In genomic region chr16:72024862-72025382, GRCh38 we compare ENCODE assay signal across 21 cellular contexts. TPM values are rescaled to one million over a fixed set of nuclear protein-coding genes. Genes with fewer than 3 reads are reported as not detected.
DNase-seq lines count a peak whose midpoint lies in the region; ATAC-seq, FAIRE-seq and TF ChIP-seq lines count a peak whose summit lies in the region.
"Had no signal": no experiment of that assay in that cellular context is flagged by ENCODE, and none has a peak within 500 bp of the region (broad histone marks: within the 10 kb centered on the region; RNA-seq: fewer than 3 reads in every experiment).

No MANE protein-coding gene starts in this region.

- H3K79me2 ChIP-seq in GM23338 (replicated peaks; ENCODE audit: insufficient read depth) (no peaks in the 10 kb centered on the region), HepG2 (ENCODE audit: insufficient read depth, low read length) (no peaks in the 10 kb centered on the region)

- H3K4me3 ChIP-seq in GM23338: no peak overlapping the region
- no peak overlapping the region for H3K4me3 ChIP-seq in HepG2 (replicated peaks in 1 of 3; ENCODE audit: insufficient read depth in 1 of 3, low read depth in 2 of 3, low read length in 3 of 3)

- no peak overlapping the region for H3K4me2 ChIP-seq in GM23338
- H3K4me2 ChIP-seq in HepG2 (ENCODE audit: low read depth, low read length): peak overlapping the region; percentile 31
- H3K4me2 ChIP-seq: KMS-11 had no signal

- CTCF ChIA-PET in activated CD4-positive, alpha-beta memory T cell treated with anti-CD3 and anti-CD28 coated beads, Interleukin-2, amount 10 ng/mL, durations not matched to agents 7 days and 5 days (lab: Charles Lee): no interaction called here
- CTCF ChIA-PET in HepG2 (lab: Yijun Ruan, JAX; ENCODE audit: low intra/inter-chr PET ratio, low total read pairs): no interaction called here

- peak in 1 of 2 experiments; percentile 12; a peak in 1 of 4 replicates for TF ChIP-seq EP300 in HepG2 (IDR thresholded peaks at IDR 0.05; ENCODE audit: low read depth in 2 of 2, low read length in 2 of 2)
- no peak for TF ChIP-seq EP300 in HepG2 (CRISPR knock-in tag; IDR thresholded peaks at IDR 0.05; ENCODE audit: borderline replicate concordance)

- H3K4me1 Mint-ChIP-seq in activated CD4-positive, alpha-beta T cell treated with anti-CD3 and anti-CD28 coated beads, Interleukin-2, amount 10 ng/mL, durations not matched to agents 24 days and 14 days: no peaks in the 10 kb centered on the region
- no peaks in the 10 kb centered on the region for H3K4me1 Mint-ChIP-seq in GM23338
- H3K4me1 Mint-ChIP-seq in activated CD4-positive, alpha-beta memory T cell treated with anti-CD3 and anti-CD28 coated beads, Interleukin-2, amount 10 ng/mL, durations not matched to agents 7 days and 5 days: no peaks in the 10 kb centered on the region
- H3K4me1 Mint-ChIP-seq: CD4-positive, alpha-beta memory T cell; H9 had no signal

- TF ChIP-seq CTCF in GM23338 (conservative IDR thresholded peaks at IDR 0.05; ENCODE audit: low read depth in 2 of 2): no peak
- no peak for TF ChIP-seq CTCF in HepG2 (CRISPR knock-in tag; IDR thresholded peaks at IDR 0.05)

- ATAC-seq in GM23338 (no peak), HepG2 (peak; percentile 35), HG03354 (IDR thresholded peaks at IDR 0.05; ENCODE audit: poor library complexity, severe bottlenecking, unreplicated experiment) (no peak)
- ATAC-seq: Panc1, Right ventricle myocardium inferior had no signal

- H3K27me3 ChIP-seq in GM23338 (ENCODE audit: insufficient read depth) (no peaks in the 10 kb centered on the region), HepG2 (ENCODE audit: control insufficient read depth in 1 of 2, insufficient read depth in 2 of 2, low read length in 2 of 2) (no peaks in the 10 kb centered on the region)
- H3K27me3 ChIP-seq: BE2C had no signal

- H2AFZ ChIP-seq in GM23338 (no peak overlapping the region), HepG2 (ENCODE audit: low read length) (no peak overlapping the region)

- no peaks in the 10 kb centered on the region; the same call in 1 of the 2 replicates for H3K9me2 ChIP-seq in GM23338 (ENCODE audit: insufficient read depth)

- no peaks in the 10 kb centered on the region for H3K9me3 Mint-ChIP-seq in activated CD4-positive, alpha-beta T cell treated with anti-CD3 and anti-CD28 coated beads, Interleukin-2, amount 10 ng/mL, durations not matched to agents 24 days and 14 days
- no peaks in the 10 kb centered on the region for H3K9me3 Mint-ChIP-seq in GM23338
- no peaks in the 10 kb centered on the region for H3K9me3 Mint-ChIP-seq in activated CD4-positive, alpha-beta memory T cell treated with anti-CD3 and anti-CD28 coated beads, Interleukin-2, amount 10 ng/mL, durations not matched to agents 7 days and 5 days
- H3K9me3 Mint-ChIP-seq: CD4-positive, alpha-beta memory T cell; H9 had no signal

- no peak overlapping the region for H3K27ac ChIP-seq in GM23338 (ENCODE audit: low read depth)
- H3K27ac ChIP-seq in HepG2 (ENCODE audit: extremely low read length, insufficient read depth, low read length): peak overlapping the region; percentile 2
- H3K27ac ChIP-seq: 22Rv1, KMS-11 had no signal

- H4K20me1 ChIP-seq in GM23338 (replicated peaks; ENCODE audit: insufficient read depth): no peaks in the 10 kb centered on the region
- no peaks in the 10 kb centered on the region for H4K20me1 ChIP-seq in HepG2 (ENCODE audit: insufficient read depth, low read length)

- H3K4me3 Mint-ChIP-seq in activated CD4-positive, alpha-beta T cell treated with anti-CD3 and anti-CD28 coated beads, Interleukin-2, amount 10 ng/mL, durations not matched to agents 24 days and 14 days: no peak overlapping the region
- no peak overlapping the region for H3K4me3 Mint-ChIP-seq in GM23338
- H3K4me3 Mint-ChIP-seq in activated CD4-positive, alpha-beta memory T cell treated with anti-CD3 and anti-CD28 coated beads, Interleukin-2, amount 10 ng/mL, durations not matched to agents 7 days and 5 days: no peak overlapping the region
- H3K4me3 Mint-ChIP-seq: CD4-positive, alpha-beta memory T cell; H9 had no signal

- WGBS in HepG2 (ENCODE audit: low lambda C conversion rate): 54% methylated on average over 6 of the region's 6 CpGs

- no TSS peak for BruUV-seq in HepG2 (replicated peaks; lab: Mats Ljungman, UMichigan)

- no peak overlapping the region for H3K9ac ChIP-seq in HepG2 (ENCODE audit: insufficient read depth, low read depth, low read length)
- H3K9ac ChIP-seq: KMS-11 had no signal

- H3K4me1 ChIP-seq in GM23338 (ENCODE audit: insufficient read depth) (no peaks in the 10 kb centered on the region), HepG2 (ENCODE audit: insufficient read depth, low read length) (peaks cover 62% of the 10 kb centered on the region)
- H3K4me1 ChIP-seq: BE2C had no signal

- no peaks in the 10 kb centered on the region for H3K27me3 Mint-ChIP-seq in activated CD4-positive, alpha-beta T cell treated with anti-CD3 and anti-CD28 coated beads, Interleukin-2, amount 10 ng/mL, durations not matched to agents 24 days and 14 days
- H3K27me3 Mint-ChIP-seq in GM23338 (ENCODE audit: insufficient read depth, low read depth, poor library complexity): peaks cover 4% of the 10 kb centered on the region
- no peaks in the 10 kb centered on the region for H3K27me3 Mint-ChIP-seq in activated CD4-positive, alpha-beta memory T cell treated with anti-CD3 and anti-CD28 coated beads, Interleukin-2, amount 10 ng/mL, durations not matched to agents 7 days and 5 days
- H3K27me3 Mint-ChIP-seq: CD4-positive, alpha-beta memory T cell had no signal

- H3K36me3 ChIP-seq in GM23338 (ENCODE audit: insufficient read depth) (peaks cover 12% of the 10 kb centered on the region), HepG2 (replicated peaks in 1 of 2; ENCODE audit: control insufficient read depth in 1 of 2, insufficient read depth in 2 of 2, low read length in 2 of 2) (peaks cover 13 to 15% of the 10 kb centered on the region in 2 experiments; a peak in 3 of 5 replicates)

- in situ Hi-C loops in HepG2 (cut with HindIII; ENCODE audit: extremely low pct_ligation_motif_present, low pct_unique_long_range_greater_than_20kb): no loop called here

- DNase-seq in activated CD4-positive, alpha-beta T cell treated with anti-CD3 and anti-CD28 coated beads, Interleukin-2, amount 10 ng/mL, durations not matched to agents 24 days and 14 days: no peak
- no peak for DNase-seq in activated CD4-positive, alpha-beta T cell treated with anti-CD3 and anti-CD28 coated beads, Interleukin-2, amount 50 U/mL, for 4 hours
- DNase-seq in GM23338 (ENCODE audit: low spot score) (no peak), HepG2 (ENCODE audit: low spot score) (peak; percentile 37), mesenteric fat pad (ENCODE audit: low spot score) (no peak)
- DNase-seq in activated CD4-positive, alpha-beta memory T cell treated with anti-CD3 and anti-CD28 coated beads, Interleukin-2, amount 10 ng/mL, durations not matched to agents 7 days and 5 days: no peak
- DNase-seq in NK-92 treated with Interleukin-12 subunit alpha and Interleukin-12 subunit beta, amount 100 ng/mL, for 24 hours (lab: John Stamatoyannopoulos, UW): no peak
- DNase-seq: BE2C; CD4-positive, alpha-beta memory T cell; DMS79; H9; NCI-H1048; NCI-H510A treated with DMSO at 0.1 percent for 48 hours; NCI-H82 had no signal

- H3K36me3 Mint-ChIP-seq in activated CD4-positive, alpha-beta T cell treated with anti-CD3 and anti-CD28 coated beads, Interleukin-2, amount 10 ng/mL, durations not matched to agents 24 days and 14 days (ENCODE audit: low read depth): peaks cover 32% of the 10 kb centered on the region
- peaks cover 36% of the 10 kb centered on the region for H3K36me3 Mint-ChIP-seq in GM23338 (ENCODE audit: low read depth)
- H3K36me3 Mint-ChIP-seq in activated CD4-positive, alpha-beta memory T cell treated with anti-CD3 and anti-CD28 coated beads, Interleukin-2, amount 10 ng/mL, durations not matched to agents 7 days and 5 days (ENCODE audit: low read depth): peaks cover 26% of the 10 kb centered on the region

- peak overlapping the region; percentile 7 for H3K27ac Mint-ChIP-seq in activated CD4-positive, alpha-beta T cell treated with anti-CD3 and anti-CD28 coated beads, Interleukin-2, amount 10 ng/mL, durations not matched to agents 24 days and 14 days
- peak overlapping the region; percentile 27; the same call in 1 of the 2 replicates for H3K27ac Mint-ChIP-seq in GM23338
- peak overlapping the region; percentile 27 for H3K27ac Mint-ChIP-seq in activated CD4-positive, alpha-beta memory T cell treated with anti-CD3 and anti-CD28 coated beads, Interleukin-2, amount 10 ng/mL, durations not matched to agents 7 days and 5 days

- intact Hi-C loops in activated CD4-positive, alpha-beta T cell treated with anti-CD3 and anti-CD28 coated beads, Interleukin-2, amount 10 ng/mL, durations not matched to agents 24 days and 14 days (cut with micrococcal nuclease): no loop called here
- intact Hi-C loops in HepG2 (cut with micrococcal nuclease; ENCODE audit: unreplicated experiment): no loop called here

- TF ChIP-seq POLR2A in HepG2 (IDR thresholded peaks at IDR 0.05; ENCODE audit: insufficient read depth in 1 of 2, low read depth in 2 of 2, low read length in 2 of 2): no peak

- no peak for TF ChIP-seq RAD21 in HepG2 (CRISPR knock-in tag; IDR thresholded peaks at IDR 0.05)

- FAIRE-seq in HepG2 (lab: Jason Lieb, UNC): peak; percentile 34
- FAIRE-seq: D721Med had no signal

- POLR2A ChIA-PET in activated CD4-positive, alpha-beta memory T cell treated with anti-CD3 and anti-CD28 coated beads, Interleukin-2, amount 10 ng/mL, durations not matched to agents 7 days and 5 days (lab: Charles Lee): no interaction called here
- POLR2A ChIA-PET in HepG2 (lab: Yijun Ruan, JAX): interaction anchor here (0.7 kb wide), 1 partner anchor 38 kb away, joined by 3 read pairs; the partner anchor contains the start of gene HPR

- no peaks in the 10 kb centered on the region for H3K9me3 ChIP-seq in HepG2 (ENCODE audit: low read length)
- H3K9me3 ChIP-seq: BE2C had no signal

- H3F3A ChIP-seq in GM23338 (replicated peaks; ENCODE audit: low read depth): no peaks in the 10 kb centered on the region

RNA-seq across cellular contexts. Expression of gene DHODH, which starts 16.4 kb away (rescaled TPM):
- 31.8 and 33.7 TPM in 2 replicates for total RNA-seq in activated CD4-positive, alpha-beta T cell treated with anti-CD3 and anti-CD28 coated beads, Interleukin-2, amount 10 ng/mL, durations not matched to agents 24 days and 14 days
- total RNA-seq in GM23338 (2014; rRNA removed; shearing (Covaris generic)): 11.7 and 15.1 TPM in 2 replicates
- polyA plus RNA-seq in GM23338 (2016; fragmentation: Nextera tagmentation; extraction: Ambion mirVana): 9.5 and 10.7 TPM in 2 replicates
- 1 to 10 TPM; 6.9 to 7.6 TPM for total RNA-seq in activated CD4-positive, alpha-beta memory T cell treated with anti-CD3 and anti-CD28 coated beads, Interleukin-2, amount 10 ng/mL, durations not matched to agents 7 days and 5 days
- total RNA-seq in HepG2 (2016; rRNA removed; fragmentation: Illumina TruSeq; extraction: Trizol): 12.7 and 16.4 TPM in 2 replicates
- total RNA-seq in HepG2 (2016; cell fraction: cytosol; rRNA removed; fragmentation: Illumina TruSeq; extraction: Trizol; ENCODE audit: low read depth): 2.8 and 3.5 TPM in 2 replicates
- total RNA-seq in HepG2 (2016; cell fraction: insoluble cytoplasmic fraction; rRNA removed; fragmentation: Illumina TruSeq; extraction: Trizol): 7.2 and 17.7 TPM in 2 replicates
- total RNA-seq in HepG2 (2016; cell fraction: membrane; rRNA removed; fragmentation: Illumina TruSeq; extraction: Trizol): 6.4 and 6.5 TPM in 2 replicates
- 15.5 and 21.3 TPM in 2 replicates for total RNA-seq in HepG2 (2016; cell fraction: nucleus; rRNA removed; fragmentation: Illumina TruSeq; extraction: Trizol)
- 9.7 and 10.7 TPM in 2 replicates for polyA plus RNA-seq in HepG2 (2011; rRNA removed)
- polyA plus RNA-seq in HepG2 (2011; cell fraction: cytosol; rRNA removed): 9.2 and 11.3 TPM in 2 replicates
- 9.2 and 9.3 TPM in 2 replicates for polyA plus RNA-seq in HepG2 (2011; cell fraction: nucleus; rRNA removed)
- polyA plus RNA-seq in HepG2 (2012): 8.3 and 11.2 TPM in 2 replicates
- polyA plus RNA-seq in HepG2 (2016; cell fraction: cytosol; fragmentation: Illumina TruSeq; extraction: Trizol; ENCODE audit: low read depth): 3.0 and 3.1 TPM in 2 replicates
- polyA plus RNA-seq in HepG2 (2016; cell fraction: insoluble cytoplasmic fraction; fragmentation: Illumina TruSeq; extraction: Trizol; ENCODE audit: low read depth): 8.7 and 9.3 TPM in 2 replicates
- 3.3 and 4.6 TPM in 2 replicates for polyA plus RNA-seq in HepG2 (2016; cell fraction: membrane; fragmentation: Illumina TruSeq; extraction: Trizol; ENCODE audit: low read depth)
- polyA plus RNA-seq in HepG2 (2016; cell fraction: nucleus; fragmentation: Illumina TruSeq; extraction: Trizol; ENCODE audit: insufficient read depth, low read depth): 19.3 and 27.3 TPM in 2 replicates
- polyA minus RNA-seq in HepG2 (2011; rRNA and poly(A)+ RNA removed; ENCODE audit: low replicate concordance): 7.9 and 10.5 TPM in 2 replicates
- polyA minus RNA-seq in HepG2 (2011; cell fraction: cytosol; rRNA and poly(A)+ RNA removed): 4.6 and 5.8 TPM in 2 replicates
- 8.2 and 11.4 TPM in 2 replicates for polyA minus RNA-seq in HepG2 (2011; cell fraction: nucleus; rRNA and poly(A)+ RNA removed)
- total RNA-seq in mesenteric fat pad: 8.4 TPM

RNA-seq across cellular contexts. Expression of gene PKD1L3, which starts 24.7 kb away (rescaled TPM):
- total RNA-seq in activated CD4-positive, alpha-beta T cell treated with anti-CD3 and anti-CD28 coated beads, Interleukin-2, amount 10 ng/mL, durations not matched to agents 24 days and 14 days: not detected in 2 replicates
- total RNA-seq in GM23338 (2014; rRNA removed; shearing (Covaris generic)): not detected in 2 replicates
- polyA plus RNA-seq in GM23338 (2016; fragmentation: Nextera tagmentation; extraction: Ambion mirVana): not detected in 2 replicates
- total RNA-seq in activated CD4-positive, alpha-beta memory T cell treated with anti-CD3 and anti-CD28 coated beads, Interleukin-2, amount 10 ng/mL, durations not matched to agents 7 days and 5 days: under 1 TPM in 1 of 2 experiments, not detected in 1; 0.08 TPM
- total RNA-seq in HepG2 (2016; rRNA removed; fragmentation: Illumina TruSeq; extraction: Trizol): 0.02 TPM in 1 of 2 replicates, not detected in the other
- not detected in 2 replicates for total RNA-seq in HepG2 (2016; cell fraction: cytosol; rRNA removed; fragmentation: Illumina TruSeq; extraction: Trizol; ENCODE audit: low read depth)
- 0.02 TPM in 1 of 2 replicates, not detected in the other for total RNA-seq in HepG2 (2016; cell fraction: insoluble cytoplasmic fraction; rRNA removed; fragmentation: Illumina TruSeq; extraction: Trizol)
- total RNA-seq in HepG2 (2016; cell fraction: membrane; rRNA removed; fragmentation: Illumina TruSeq; extraction: Trizol): 0.03 TPM in 1 of 2 replicates, not detected in the other
- 0.06 TPM in 1 of 2 replicates, not detected in the other for total RNA-seq in HepG2 (2016; cell fraction: nucleus; rRNA removed; fragmentation: Illumina TruSeq; extraction: Trizol)
- polyA plus RNA-seq in HepG2 (2011; rRNA removed): 0.01 TPM in 1 of 2 replicates, not detected in the other
- polyA plus RNA-seq in HepG2 (2011; cell fraction: cytosol; rRNA removed): 0.01 TPM in 1 of 2 replicates, not detected in the other
- not detected in 2 replicates for polyA plus RNA-seq in HepG2 (2011; cell fraction: nucleus; rRNA removed)
- 0.03 TPM in 2 replicates for polyA plus RNA-seq in HepG2 (2012)
- not detected in 2 replicates for polyA plus RNA-seq in HepG2 (2016; cell fraction: cytosol; fragmentation: Illumina TruSeq; extraction: Trizol; ENCODE audit: low read depth)
- polyA plus RNA-seq in HepG2 (2016; cell fraction: insoluble cytoplasmic fraction; fragmentation: Illumina TruSeq; extraction: Trizol; ENCODE audit: low read depth): not detected in 2 replicates
- not detected in 2 replicates for polyA plus RNA-seq in HepG2 (2016; cell fraction: membrane; fragmentation: Illumina TruSeq; extraction: Trizol; ENCODE audit: low read depth)
- not detected in 2 replicates for polyA plus RNA-seq in HepG2 (2016; cell fraction: nucleus; fragmentation: Illumina TruSeq; extraction: Trizol; ENCODE audit: insufficient read depth, low read depth)
- polyA minus RNA-seq in HepG2 (2011; rRNA and poly(A)+ RNA removed; ENCODE audit: low replicate concordance): not detected in 2 replicates
- polyA minus RNA-seq in HepG2 (2011; cell fraction: cytosol; rRNA and poly(A)+ RNA removed): not detected in 2 replicates
- not detected in 2 replicates for polyA minus RNA-seq in HepG2 (2011; cell fraction: nucleus; rRNA and poly(A)+ RNA removed)
- total RNA-seq in mesenteric fat pad: 0.55 TPM
- total RNA-seq: CD4-positive, alpha-beta memory T cell; H9; MCF 10A had no signal
- polyA plus RNA-seq: CD4-positive, alpha-beta memory T cell had no signal

RNA-seq across cellular contexts. Expression of gene HP, which starts 29.4 kb away (rescaled TPM):
- not detected in 2 replicates for total RNA-seq in activated CD4-positive, alpha-beta T cell treated with anti-CD3 and anti-CD28 coated beads, Interleukin-2, amount 10 ng/mL, durations not matched to agents 24 days and 14 days
- total RNA-seq in GM23338 (2014; rRNA removed; shearing (Covaris generic)): not detected in 2 replicates
- polyA plus RNA-seq in GM23338 (2016; fragmentation: Nextera tagmentation; extraction: Ambion mirVana) (0.26 and 0.43 TPM in 2 replicates), HepG2 (2011; rRNA removed) (524 and 697 TPM in 2 replicates)
- not detected for total RNA-seq in activated CD4-positive, alpha-beta memory T cell treated with anti-CD3 and anti-CD28 coated beads, Interleukin-2, amount 10 ng/mL, durations not matched to agents 7 days and 5 days
- total RNA-seq in HepG2 (2016; rRNA removed; fragmentation: Illumina TruSeq; extraction: Trizol) (204 and 387 TPM in 2 replicates), mesenteric fat pad (63.2 TPM)
- 101 and 104 TPM in 2 replicates for total RNA-seq in HepG2 (2016; cell fraction: cytosol; rRNA removed; fragmentation: Illumina TruSeq; extraction: Trizol; ENCODE audit: low read depth)
- total RNA-seq in HepG2 (2016; cell fraction: insoluble cytoplasmic fraction; rRNA removed; fragmentation: Illumina TruSeq; extraction: Trizol): 212 and 406 TPM in 2 replicates
- 87.2 and 95.2 TPM in 2 replicates for total RNA-seq in HepG2 (2016; cell fraction: membrane; rRNA removed; fragmentation: Illumina TruSeq; extraction: Trizol)
- 285 and 296 TPM in 2 replicates for total RNA-seq in HepG2 (2016; cell fraction: nucleus; rRNA removed; fragmentation: Illumina TruSeq; extraction: Trizol)
- polyA plus RNA-seq in HepG2 (2011; cell fraction: cytosol; rRNA removed): 453 and 910 TPM in 2 replicates
- 156 and 249 TPM in 2 replicates for polyA plus RNA-seq in HepG2 (2011; cell fraction: nucleus; rRNA removed)
- polyA plus RNA-seq in HepG2 (2012): 146 and 552 TPM in 2 replicates
- polyA plus RNA-seq in HepG2 (2016; cell fraction: cytosol; fragmentation: Illumina TruSeq; extraction: Trizol; ENCODE audit: low read depth): 90.8 and 96.3 TPM in 2 replicates
- 197 and 222 TPM in 2 replicates for polyA plus RNA-seq in HepG2 (2016; cell fraction: insoluble cytoplasmic fraction; fragmentation: Illumina TruSeq; extraction: Trizol; ENCODE audit: low read depth)
- polyA plus RNA-seq in HepG2 (2016; cell fraction: membrane; fragmentation: Illumina TruSeq; extraction: Trizol; ENCODE audit: low read depth): 71.5 and 78.8 TPM in 2 replicates
- 495 and 512 TPM in 2 replicates for polyA plus RNA-seq in HepG2 (2016; cell fraction: nucleus; fragmentation: Illumina TruSeq; extraction: Trizol; ENCODE audit: insufficient read depth, low read depth)
- polyA minus RNA-seq in HepG2 (2011; rRNA and poly(A)+ RNA removed; ENCODE audit: low replicate concordance): 0.77 and 754 TPM in 2 replicates
- 250 and 368 TPM in 2 replicates for polyA minus RNA-seq in HepG2 (2011; cell fraction: cytosol; rRNA and poly(A)+ RNA removed)
- polyA minus RNA-seq in HepG2 (2011; cell fraction: nucleus; rRNA and poly(A)+ RNA removed): 79.4 and 147 TPM in 2 replicates
- total RNA-seq: CD4-positive, alpha-beta memory T cell; H9; MCF 10A had no signal
- polyA plus RNA-seq: CD4-positive, alpha-beta memory T cell had no signal

RNA-seq across cellular contexts. Expression of gene HPR, which starts 38.1 kb away (rescaled TPM):
- total RNA-seq in activated CD4-positive, alpha-beta T cell treated with anti-CD3 and anti-CD28 coated beads, Interleukin-2, amount 10 ng/mL, durations not matched to agents 24 days and 14 days: not detected in 2 replicates
- not detected in 2 replicates for total RNA-seq in GM23338 (2014; rRNA removed; shearing (Covaris generic))
- polyA plus RNA-seq in GM23338 (2016; fragmentation: Nextera tagmentation; extraction: Ambion mirVana) (not detected in 2 replicates), HepG2 (2011; rRNA removed) (107 and 123 TPM in 2 replicates)
- total RNA-seq in activated CD4-positive, alpha-beta memory T cell treated with anti-CD3 and anti-CD28 coated beads, Interleukin-2, amount 10 ng/mL, durations not matched to agents 7 days and 5 days: not detected
- total RNA-seq in HepG2 (2016; rRNA removed; fragmentation: Illumina TruSeq; extraction: Trizol) (29.5 and 50.5 TPM in 2 replicates), mesenteric fat pad (0.48 TPM)
- total RNA-seq in HepG2 (2016; cell fraction: cytosol; rRNA removed; fragmentation: Illumina TruSeq; extraction: Trizol; ENCODE audit: low read depth): 12.5 and 12.9 TPM in 2 replicates
- total RNA-seq in HepG2 (2016; cell fraction: insoluble cytoplasmic fraction; rRNA removed; fragmentation: Illumina TruSeq; extraction: Trizol): 30.8 and 52.5 TPM in 2 replicates
- 17.8 and 19.1 TPM in 2 replicates for total RNA-seq in HepG2 (2016; cell fraction: membrane; rRNA removed; fragmentation: Illumina TruSeq; extraction: Trizol)
- 41.5 and 48.6 TPM in 2 replicates for total RNA-seq in HepG2 (2016; cell fraction: nucleus; rRNA removed; fragmentation: Illumina TruSeq; extraction: Trizol)
- 94.0 and 130 TPM in 2 replicates for polyA plus RNA-seq in HepG2 (2011; cell fraction: cytosol; rRNA removed)
- polyA plus RNA-seq in HepG2 (2011; cell fraction: nucleus; rRNA removed): 62.2 and 82.7 TPM in 2 replicates
- polyA plus RNA-seq in HepG2 (2012): 33.5 and 49.7 TPM in 2 replicates
- 10.7 and 12.1 TPM in 2 replicates for polyA plus RNA-seq in HepG2 (2016; cell fraction: cytosol; fragmentation: Illumina TruSeq; extraction: Trizol; ENCODE audit: low read depth)
- 25.0 and 25.5 TPM in 2 replicates for polyA plus RNA-seq in HepG2 (2016; cell fraction: insoluble cytoplasmic fraction; fragmentation: Illumina TruSeq; extraction: Trizol; ENCODE audit: low read depth)
- polyA plus RNA-seq in HepG2 (2016; cell fraction: membrane; fragmentation: Illumina TruSeq; extraction: Trizol; ENCODE audit: low read depth): 10.2 and 13.0 TPM in 2 replicates
- 77.3 and 85.6 TPM in 2 replicates for polyA plus RNA-seq in HepG2 (2016; cell fraction: nucleus; fragmentation: Illumina TruSeq; extraction: Trizol; ENCODE audit: insufficient read depth, low read depth)
- 45.3 TPM in 1 of 2 replicates, not detected in the other for polyA minus RNA-seq in HepG2 (2011; rRNA and poly(A)+ RNA removed; ENCODE audit: low replicate concordance)
- 27.7 and 38.2 TPM in 2 replicates for polyA minus RNA-seq in HepG2 (2011; cell fraction: cytosol; rRNA and poly(A)+ RNA removed)
- 22.4 and 28.3 TPM in 2 replicates for polyA minus RNA-seq in HepG2 (2011; cell fraction: nucleus; rRNA and poly(A)+ RNA removed)
- total RNA-seq: CD4-positive, alpha-beta memory T cell; H9; MCF 10A had no signal
- polyA plus RNA-seq: CD4-positive, alpha-beta memory T cell had no signal

Comparison
In these comparisons a context has a peak if more than half of its experiments do, and no peak if none do; other contexts are left out.
1. RNA of gene HP, which starts 29.4 kb away (total RNA-seq): 87.2 to 406 TPM in HepG2 and 63.2 TPM in mesenteric fat pad (single experiment); not detected in activated CD4-positive, alpha-beta T cell treated with anti-CD3 and anti-CD28 coated beads, Interleukin-2, amount 10 ng/mL, durations not matched to agents 24 days and 14 days, not detected in GM23338 and not detected in activated CD4-positive, alpha-beta memory T cell treated with anti-CD3 and anti-CD28 coated beads, Interleukin-2, amount 10 ng/mL, durations not matched to agents 7 days and 5 days; every median in the first group is over 10 times any median in the second.
2. Peak in every context shown above with its lines, with median percentiles within 50 percentile points of each other: H3K27ac Mint-ChIP-seq.